Comparison of ENCODE assay signal across 19 cellular contexts in genomic region chr18:23926590-23926989, GRCh38.
DNase-seq lines count a peak whose midpoint lies in the region; FAIRE-seq and TF ChIP-seq lines count a peak whose summit lies in the region.
"Had no signal": no experiment of that assay in that cellular context is flagged by ENCODE, and none has a peak within 500 bp of the region (broad histone marks: within the 10 kb centered on the region; RNA-seq: fewer than 3 reads in every experiment).

No MANE protein-coding gene starts in this region.

- H3K4me1 ChIP-seq in BE2C: no peaks in the 10 kb centered on the region; the same call in 1 of the 2 replicates
- H3K4me1 ChIP-seq: A549, Peyer's patch had no signal

- no peaks in the 10 kb centered on the region for H3K36me3 Mint-ChIP-seq in immature natural killer cell
- H3K36me3 Mint-ChIP-seq in T-helper 2 cell treated with Interferon-gamma antibody and Interleukin-4, amounts not matched to agents 5 μg/mL and 100 μg/mL, for 36 hours (ENCODE audit: low read depth): peaks cover 4% of the 10 kb centered on the region

- H3K27ac Mint-ChIP-seq in immature natural killer cell: no peak overlapping the region
- H3K27ac Mint-ChIP-seq in T-helper 2 cell treated with Interferon-gamma antibody and Interleukin-4, amounts not matched to agents 5 μg/mL and 100 μg/mL, for 36 hours: no peak overlapping the region
- H3K27ac Mint-ChIP-seq: CD4-positive, alpha-beta T cell; T-helper 17 cell had no signal

- H3K4me3 ChIP-seq in BE2C (ENCODE audit: low read depth, low read length) (no peak overlapping the region), SK-N-MC (no peak overlapping the region)
- H3K4me3 ChIP-seq: A549, Peyer's patch had no signal

- no peak overlapping the region for H3K4me3 Mint-ChIP-seq in immature natural killer cell
- no peak overlapping the region for H3K4me3 Mint-ChIP-seq in T-helper 2 cell treated with Interferon-gamma antibody and Interleukin-4, amounts not matched to agents 5 μg/mL and 100 μg/mL, for 36 hours
- H3K4me3 Mint-ChIP-seq: CD4-positive, alpha-beta T cell; T-helper 17 cell had no signal

- H3K27ac ChIP-seq in SK-N-MC: no peak overlapping the region
- H3K27ac ChIP-seq: A549, Peyer's patch had no signal

- H3K9me3 Mint-ChIP-seq in immature natural killer cell: no peaks in the 10 kb centered on the region
- H3K9me3 Mint-ChIP-seq in T-helper 2 cell treated with Interferon-gamma antibody and Interleukin-4, amounts not matched to agents 5 μg/mL and 100 μg/mL, for 36 hours: peaks cover 4% of the 10 kb centered on the region
- H3K9me3 Mint-ChIP-seq: CD4-positive, alpha-beta T cell had no signal

- TF ChIP-seq POLR2A in GM12891 (IDR thresholded peaks at IDR 0.05; ENCODE audit: low read depth, low read length): no peak

- H3K4me1 Mint-ChIP-seq in immature natural killer cell: peaks cover 15 to 21% of the 10 kb centered on the region in 2 donors
- H3K4me1 Mint-ChIP-seq in T-helper 2 cell treated with Interferon-gamma antibody and Interleukin-4, amounts not matched to agents 5 μg/mL and 100 μg/mL, for 36 hours (ENCODE audit: low read depth): peaks cover 31% of the 10 kb centered on the region

- peak; percentile 9 for FAIRE-seq in GM12891 (lab: Jason Lieb, UNC)
- FAIRE-seq: A549 had no signal

- H3K27me3 Mint-ChIP-seq in immature natural killer cell (ENCODE audit: low read depth in 3 of 3): peaks cover 0 to 2% (median under 1%) of the 10 kb centered on the region in 3 donors
- H3K27me3 Mint-ChIP-seq in T-helper 2 cell treated with Interferon-gamma antibody and Interleukin-4, amounts not matched to agents 5 μg/mL and 100 μg/mL, for 36 hours (ENCODE audit: low read depth): peaks cover 12% of the 10 kb centered on the region
- H3K27me3 Mint-ChIP-seq: CD4-positive, alpha-beta T cell; T-helper 17 cell had no signal

- no peaks in the 10 kb centered on the region for H3K9me3 ChIP-seq in BE2C
- no peaks in the 10 kb centered on the region for H3K9me3 ChIP-seq in SK-N-MC (ENCODE audit: low read depth, low read length)
- H3K9me3 ChIP-seq: A549, Peyer's patch had no signal

- H3K9ac ChIP-seq in SK-N-MC (ENCODE audit: insufficient read length): no peak overlapping the region

- DNase-seq in BE2C (peak; percentile 34), GM12891 (ENCODE audit: insufficient read length, low spot score) (no peak), NCI-H2081 (lab: John Stamatoyannopoulos, UW) (peak; percentile 51 to 74), SK-N-MC (ENCODE audit: low read depth, low spot score) (peak; percentile 52), immature natural killer cell (no peak), AG20443 (ENCODE audit: low spot score) (no peak), NCI-H128 (lab: John Stamatoyannopoulos, UW; ENCODE audit: unreplicated experiment) (no peak)
- DNase-seq in T-helper 2 cell treated with Interferon-gamma antibody and Interleukin-4, amounts not matched to agents 5 μg/mL and 100 μg/mL, for 36 hours (ENCODE audit: low spot score): no peak
- DNase-seq: CD4-positive, alpha-beta T cell; DMS 273 treated with DMSO at 0.1 percent for 48 hours; EL; H7; Karpas-422; NCI-H187; NCI-H524 treated with DMSO at 0.1 percent for 48 hours; Peyer's patch; Right ventricle myocardium superior; T-helper 17 cell had no signal

- H3K27me3 ChIP-seq in BE2C: no peaks in the 10 kb centered on the region
- H3K27me3 ChIP-seq: Peyer's patch had no signal

- TF ChIP-seq CTCF in BE2C (IDR thresholded peaks at IDR 0.05; ENCODE audit: low read depth, low read length): no peak

- H3K36me3 ChIP-seq in BE2C: no peaks in the 10 kb centered on the region
- H3K36me3 ChIP-seq in SK-N-MC (ENCODE audit: insufficient read depth, low read length): no peaks in the 10 kb centered on the region

TF ChIP-seq in GM12891, 5 proteins besides CTCF, POLR2A, EP300 and RAD21:
- TF ChIP-seq POU2F2 (IDR thresholded peaks at IDR 0.05; ENCODE audit: low read depth, low read length): no peak
- TF ChIP-seq SPI1 (IDR thresholded peaks at IDR 0.05; ENCODE audit: low read depth, low read length): no peak
- no peak for TF ChIP-seq POLR2AphosphoS5 (IDR thresholded peaks at IDR 0.05; ENCODE audit: low read depth, low read length)
- TF ChIP-seq TAF1 (IDR thresholded peaks at IDR 0.05; ENCODE audit: low read depth, low read length): no peak
- TF ChIP-seq PAX5 (IDR thresholded peaks at IDR 0.05; ENCODE audit: insufficient read depth, low read length, severe bottlenecking): no peak

Comparison
In these comparisons a context has a peak if more than half of its experiments do, and no peak if none do; other contexts are left out.
1. DNase-seq: peak in BE2C (single experiment), NCI-H2081 (2 of 2) and SK-N-MC (single experiment); none in GM12891 (single experiment), immature natural killer cell (0 of 3), AG20443 (single experiment), T-helper 2 cell treated with Interferon-gamma antibody and Interleukin-4, amounts not matched to agents 5 μg/mL and 100 μg/mL, for 36 hours (single experiment) and NCI-H128 (single experiment).